18 cellular contexts compared by ENCODE assay signal in the genomic region with DNA sequence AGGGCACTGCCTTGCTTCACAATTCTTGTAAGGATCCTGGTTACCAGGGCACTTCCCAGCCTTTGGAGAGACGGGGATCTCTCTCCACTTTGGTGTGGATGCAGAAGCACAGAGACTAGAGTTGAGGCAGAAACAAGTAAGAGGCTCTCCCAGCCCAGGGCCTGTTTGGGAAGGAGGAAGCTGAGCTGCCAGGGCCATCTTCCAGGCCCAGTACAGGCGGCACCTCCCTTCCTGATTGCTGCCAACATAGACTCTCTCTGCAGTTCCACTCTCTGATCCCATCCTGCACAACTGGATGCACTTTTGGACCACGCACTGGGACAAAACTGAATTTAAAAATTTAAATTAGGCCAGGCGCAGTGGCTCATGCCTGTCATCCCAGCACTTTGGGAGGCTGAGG. TPM values are rescaled to one million over a fixed set of nuclear protein-coding genes. Genes with fewer than 3 reads are reported as not detected.
DNase-seq lines count a peak whose midpoint lies in the region; ATAC-seq, FAIRE-seq and TF ChIP-seq lines count a peak whose summit lies in the region.
"Had no signal": no experiment of that assay in that cellular context is flagged by ENCODE, and none has a peak within 500 bp of the region (broad histone marks: within the 10 kb centered on the region; RNA-seq: fewer than 3 reads in every experiment).

No MANE protein-coding gene starts in this region.

- DNase-seq in DND-41 (no peak), K562 (ENCODE audit: extremely low read depth in 1 of 4, low spot score in 3 of 4) (no peak), right cardiac atrium (no peak), substantia nigra (lab: John Stamatoyannopoulos, UW) (peak in 3 of 49 donors; percentile 17 to 22 (median 18)), neural progenitor cell (ENCODE audit: low spot score) (no peak), WTC11 (ENCODE audit: low spot score) (no peak), germinal center (ENCODE audit: low spot score) (no peak)
- DNase-seq in activated CD4-positive, CD25-positive, alpha-beta regulatory T cell treated with anti-CD3 and anti-CD28 coated beads, Interleukin-2, amount 50 U/mL, for 72 hours: no peak
- DNase-seq: activated naive CD4-positive, alpha-beta T cell treated with Interleukin-2 at 50 U/mL for 16 hours; foreskin keratinocyte; HCEC 1CT; NCI-H1092; NCI-H2081; NCI-H510A; ovary; small intestine; stimulated activated CD8-positive, alpha-beta memory T cell treated with anti-CD3 and anti-CD28 coated beads, Interleukin-4, amount 100 ng/mL, for 48 hours had no signal

- TF ChIP-seq CTCF in DND-41 (IDR thresholded peaks at IDR 0.05; ENCODE audit: borderline replicate concordance, extremely low read depth, low read length, poor library complexity, severe bottlenecking): no peak
- TF ChIP-seq CTCF in K562 (IDR thresholded peaks at IDR 0.05 in 2 of 3, conservative IDR thresholded peaks at IDR 0.05 in 1 of 3; ENCODE audit: insufficient read depth in 2 of 3, low read depth in 1 of 3, low read length in 3 of 3): no peak
- no peak for TF ChIP-seq CTCF in neural progenitor cell (IDR thresholded peaks at IDR 0.05)
- no peak for TF ChIP-seq CTCF in WTC11 (IDR thresholded peaks at IDR 0.05)

- H3K4me1 Mint-ChIP-seq in neural progenitor cell (peaks cover 43% of the 10 kb centered on the region), WTC11 (peaks cover 15% of the 10 kb centered on the region)

- no peak for TF ChIP-seq POLR2A in K562 (conservative IDR thresholded peaks at IDR 0.05)

- H4K20me1 ChIP-seq in DND-41 (ENCODE audit: insufficient read depth, low read length) (no peaks in the 10 kb centered on the region), K562 (replicated peaks; ENCODE audit: control insufficient read depth, insufficient read depth, low read length) (no peaks in the 10 kb centered on the region), neural progenitor cell (ENCODE audit: low read depth) (no peaks in the 10 kb centered on the region)

- ATAC-seq in DND-41 (ENCODE audit: insufficient read depth, low read depth): no peak
- ATAC-seq in K562: no peak
- ATAC-seq in right cardiac atrium: peak; percentile 52 to 55
- ATAC-seq in WTC11: no peak
- ATAC-seq: foreskin keratinocyte had no signal

- H3K4me3 ChIP-seq in DND-41 (ENCODE audit: low read depth in 1 of 2, low read length in 2 of 2) (no peak overlapping the region), K562 (no peak overlapping the region), right cardiac atrium (ENCODE audit: low read length) (no peak overlapping the region), neural progenitor cell (no peak overlapping the region)
- H3K4me3 ChIP-seq: ovary, tibial artery had no signal

- H3K36me3 ChIP-seq in DND-41 (ENCODE audit: insufficient read depth, low read length) (no peaks in the 10 kb centered on the region), K562 (ENCODE audit: control insufficient read depth, insufficient read depth, low read length) (no peaks in the 10 kb centered on the region), neural progenitor cell (no peaks in the 10 kb centered on the region)
- H3K36me3 ChIP-seq: ovary, tibial artery had no signal

- no TSS peak for BruUV-seq in K562 (replicated peaks; lab: Mats Ljungman, UMichigan)

- peak overlapping the region; percentile 62 for H3K27ac ChIP-seq in DND-41 (ENCODE audit: low read length)
- H3K27ac ChIP-seq in K562 (ENCODE audit: extremely low read depth, low read depth, low read length): no peak overlapping the region
- H3K27ac ChIP-seq in right cardiac atrium (ENCODE audit: low read length): peak overlapping the region; percentile 17
- peak overlapping the region; percentile 4 for H3K27ac ChIP-seq in substantia nigra (ENCODE audit: low read depth, low read length, poor library complexity, severe bottlenecking)
- no peak overlapping the region for H3K27ac ChIP-seq in neural progenitor cell
- H3K27ac ChIP-seq: foreskin keratinocyte, ovary, tibial artery had no signal

- H3K4me3 Mint-ChIP-seq in neural progenitor cell (no peak overlapping the region), WTC11 (no peak overlapping the region)

- no peak for TF ChIP-seq RAD21 in K562 (CRISPR knock-in tag; conservative IDR thresholded peaks at IDR 0.05 in 1 of 2, IDR thresholded peaks at IDR 0.05 in 1 of 2)

- no peaks in the 10 kb centered on the region for H3K9me3 ChIP-seq in DND-41 (ENCODE audit: insufficient read depth, low read length, severe bottlenecking)
- no peaks in the 10 kb centered on the region for H3K9me3 ChIP-seq in K562 (replicated peaks; ENCODE audit: control insufficient read depth, insufficient read depth, low read depth, low read length)
- H3K9me3 ChIP-seq in right cardiac atrium (ENCODE audit: control insufficient read depth, low read length): no peaks in the 10 kb centered on the region
- no peaks in the 10 kb centered on the region for H3K9me3 ChIP-seq in neural progenitor cell (ENCODE audit: low read depth)
- H3K9me3 ChIP-seq: ovary, tibial artery had no signal

- in situ Hi-C loops in K562 (cut with MboI): no loop called here

- no peaks in the 10 kb centered on the region for H3K9me1 ChIP-seq in K562 (ENCODE audit: control insufficient read depth, insufficient read depth, low read length)

- POLR2A ChIA-PET in K562 (lab: Yijun Ruan, JAX): no interaction called here
- POLR2A ChIA-PET in WTC11 (lab: Charles Lee): no interaction called here

- H3F3A ChIP-seq in neural progenitor cell (ENCODE audit: low read depth): peaks cover 31% of the 10 kb centered on the region

- H3K79me2 ChIP-seq in DND-41 (ENCODE audit: insufficient read depth, low read length) (no peaks in the 10 kb centered on the region), K562 (ENCODE audit: control insufficient read depth, insufficient read depth, low read length) (no peaks in the 10 kb centered on the region), neural progenitor cell (ENCODE audit: low read depth) (no peaks in the 10 kb centered on the region)

- FAIRE-seq in K562 (lab: Jason Lieb, UNC): no peak
- FAIRE-seq: small intestine had no signal

- H3K27me3 ChIP-seq in DND-41 (ENCODE audit: insufficient read depth, low read length, poor library complexity): no peaks in the 10 kb centered on the region
- no peaks in the 10 kb centered on the region for H3K27me3 ChIP-seq in K562 (ENCODE audit: control insufficient read depth in 2 of 2, insufficient read depth in 2 of 2, low read length in 2 of 2)
- H3K27me3 ChIP-seq in right cardiac atrium (ENCODE audit: control insufficient read depth, insufficient read depth): no peaks in the 10 kb centered on the region
- H3K27me3 ChIP-seq in neural progenitor cell: no peaks in the 10 kb centered on the region
- H3K27me3 ChIP-seq: ovary had no signal

- no peak overlapping the region for H3K9ac ChIP-seq in DND-41 (ENCODE audit: low read depth, low read length)
- no peak overlapping the region for H3K9ac ChIP-seq in K562 (ENCODE audit: insufficient read depth in 1 of 2, low read depth in 2 of 2, low read length in 2 of 2)
- no peak overlapping the region for H3K9ac ChIP-seq in neural progenitor cell

- intact Hi-C loops in K562 (cut with micrococcal nuclease): no loop called here
- intact Hi-C loops in right cardiac atrium (cut with DNase I): no loop called here

- H3K27ac Mint-ChIP-seq in neural progenitor cell: no peak overlapping the region
- no peak overlapping the region for H3K27ac Mint-ChIP-seq in WTC11

- TF ChIP-seq EP300 in K562 (IDR thresholded peaks at IDR 0.05; ENCODE audit: low read length): no peak

- CTCF ChIA-PET in K562 (lab: Yijun Ruan, JAX; ENCODE audit: low intra/inter-chr PET ratio) (no interaction called here), WTC11 (lab: Charles Lee) (interaction anchor here (1.4 kb wide), 1 partner anchor 62 kb away, joined by 4 read pairs; no protein-coding TSS in a partner anchor)

- H3K9me3 Mint-ChIP-seq in neural progenitor cell: no peaks in the 10 kb centered on the region
- H3K9me3 Mint-ChIP-seq in WTC11: no peaks in the 10 kb centered on the region

- 91% methylated on average over 3 of the region's 4 CpGs for WGBS in K562 (ENCODE audit: insufficient coverage, low coverage, missing lambda C conversion rate)
- WGBS in right cardiac atrium: 83% methylated on average over 4 of the region's 4 CpGs

- no peaks in the 10 kb centered on the region for H3K36me3 Mint-ChIP-seq in neural progenitor cell
- no peaks in the 10 kb centered on the region for H3K36me3 Mint-ChIP-seq in WTC11

- H2AFZ ChIP-seq in DND-41 (ENCODE audit: low read depth, low read length) (peak overlapping the region; percentile 44; the same call in 1 of the 2 replicates), K562 (ENCODE audit: low read depth, low read length) (0 out of 2 replicates have a peak overlapping the region, but pooled peaks have one; percentile 22), neural progenitor cell (replicated peaks) (no peak overlapping the region)

- H3K4me2 ChIP-seq in DND-41 (ENCODE audit: insufficient read depth, low read length) (no peak overlapping the region), K562 (ENCODE audit: insufficient read depth, low read length) (no peak overlapping the region), neural progenitor cell (no peak overlapping the region)

- H3K27me3 Mint-ChIP-seq in neural progenitor cell (ENCODE audit: insufficient read depth, low read depth) (peaks cover 7% of the 10 kb centered on the region), WTC11 (ENCODE audit: low read depth) (no peaks in the 10 kb centered on the region; the same call in 1 of the 2 replicates)

- H3K4me1 ChIP-seq in DND-41 (ENCODE audit: insufficient read depth, low read length) (peaks cover 25% of the 10 kb centered on the region), K562 (replicated peaks in 1 of 2; ENCODE audit: control insufficient read depth in 2 of 2, insufficient read depth in 2 of 2, low read length in 2 of 2) (peaks cover 12 to 16% of the 10 kb centered on the region in 2 experiments), right cardiac atrium (ENCODE audit: control insufficient read depth, insufficient read depth, low read length) (no peaks in the 10 kb centered on the region), neural progenitor cell (peaks cover 45% of the 10 kb centered on the region)
- H3K4me1 ChIP-seq: foreskin keratinocyte, tibial artery had no signal

RNA-seq across cellular contexts. Expression of gene NRROS, which starts 16.1 kb away (rescaled TPM):
- 7.2 and 22.0 TPM in 2 replicates for total RNA-seq in K562 (2011; cell fraction: chromatin; rRNA removed; ENCODE audit: low replicate concordance)
- total RNA-seq in K562 (2011; cell fraction: nucleolus; rRNA removed): 15.8 and 20.0 TPM in 2 replicates
- total RNA-seq in K562 (2011; cell fraction: nucleoplasm; rRNA removed): 8.9 and 10.3 TPM in 2 replicates
- total RNA-seq in K562 (2014; rRNA removed) (4.6 and 6.9 TPM in 2 replicates), K562 (2014; rRNA removed; fragmentation: Illumina TruSeq; extraction: Trizol) (1.2 and 2.1 TPM in 2 replicates), K562 (2015; rRNA removed; fragmentation: Illumina TruSeq; extraction: Trizol) (3.7 and 3.8 TPM in 2 replicates), K562 (2021) (13.0 and 13.8 TPM in 2 replicates), right cardiac atrium (1 to 10 TPM; 3.3 to 4.5 (median 3.6) TPM), neural progenitor cell (ENCODE audit: low replicate concordance) (0.58 and 1.7 TPM in 2 replicates), WTC11 (2021) (3.1 to 5.1 TPM (median 4.9 TPM) in 3 replicates)
- polyA plus RNA-seq in K562 (2011; rRNA removed) (2.2 and 7.1 TPM in 2 replicates), K562 (2014; fragmentation: Illumina TruSeq; extraction: Trizol) (5.4 and 8.9 TPM in 2 replicates), K562 (2014; fragmentation: Nextera tagmentation; extraction: Ambion mirVana) (under 1 TPM; 0.34 to 0.35 TPM), K562 (2014; rRNA removed) (4.6 and 6.4 TPM in 2 replicates), right cardiac atrium (2.2 TPM)
- polyA plus RNA-seq in K562 (2011; cell fraction: cytosol; rRNA removed): 2.7 and 5.0 TPM in 2 replicates
- 5.4 and 8.2 TPM in 2 replicates for polyA plus RNA-seq in K562 (2011; cell fraction: nucleus; rRNA removed)
- polyA plus RNA-seq in K562 (2012): 16.4 and 25.4 TPM in 2 replicates
- polyA minus RNA-seq in K562 (2011; rRNA and poly(A)+ RNA removed): 3.0 and 3.7 TPM in 2 replicates
- 5.2 and 6.3 TPM in 2 replicates for polyA minus RNA-seq in K562 (2011; cell fraction: cytosol; rRNA and poly(A)+ RNA removed)
- 2.1 and 4.6 TPM in 2 replicates for polyA minus RNA-seq in K562 (2011; cell fraction: nucleus; rRNA and poly(A)+ RNA removed)

RNA-seq across cellular contexts. Expression of gene FBXO45, which starts 54.9 kb away (rescaled TPM):
- total RNA-seq in K562 (2011; cell fraction: chromatin; rRNA removed; ENCODE audit: low replicate concordance): 9.1 and 31.6 TPM in 2 replicates
- total RNA-seq in K562 (2011; cell fraction: nucleolus; rRNA removed): 6.2 and 7.5 TPM in 2 replicates
- total RNA-seq in K562 (2011; cell fraction: nucleoplasm; rRNA removed): 11.7 and 16.8 TPM in 2 replicates
- total RNA-seq in K562 (2014; rRNA removed) (25.4 and 28.9 TPM in 2 replicates), K562 (2014; rRNA removed; fragmentation: Illumina TruSeq; extraction: Trizol) (52.8 and 56.1 TPM in 2 replicates), K562 (2015; rRNA removed; fragmentation: Illumina TruSeq; extraction: Trizol) (41.0 and 44.3 TPM in 2 replicates), K562 (2021) (33.3 and 37.0 TPM in 2 replicates), right cardiac atrium (1 to 10 TPM; 4.9 to 7.6 (median 6.9) TPM), neural progenitor cell (ENCODE audit: low replicate concordance) (14.4 and 23.1 TPM in 2 replicates), WTC11 (2021) (15.0 to 16.1 TPM (median 15.4 TPM) in 3 replicates)
- polyA plus RNA-seq in K562 (2011; rRNA removed) (25.7 and 38.6 TPM in 2 replicates), K562 (2014; fragmentation: Illumina TruSeq; extraction: Trizol) (31.9 and 39.7 TPM in 2 replicates), K562 (2014; fragmentation: Nextera tagmentation; extraction: Ambion mirVana) (10 to 100 TPM; 15.2 to 17.2 TPM), K562 (2014; rRNA removed) (26.5 and 28.3 TPM in 2 replicates), right cardiac atrium (3.0 TPM)
- 6.1 and 11.0 TPM in 2 replicates for polyA plus RNA-seq in K562 (2011; cell fraction: cytosol; rRNA removed)
- 5.6 and 8.1 TPM in 2 replicates for polyA plus RNA-seq in K562 (2011; cell fraction: nucleus; rRNA removed)
- 17.9 and 26.4 TPM in 2 replicates for polyA plus RNA-seq in K562 (2012)
- 48.5 and 48.9 TPM in 2 replicates for polyA minus RNA-seq in K562 (2011; rRNA and poly(A)+ RNA removed)
- 12.7 and 16.2 TPM in 2 replicates for polyA minus RNA-seq in K562 (2011; cell fraction: cytosol; rRNA and poly(A)+ RNA removed)
- polyA minus RNA-seq in K562 (2011; cell fraction: nucleus; rRNA and poly(A)+ RNA removed): 4.3 and 6.6 TPM in 2 replicates

RNA-seq across cellular contexts. Expression of gene WDR53, which starts 55.0 kb away (rescaled TPM):
- total RNA-seq in K562 (2011; cell fraction: chromatin; rRNA removed; ENCODE audit: low replicate concordance): 12.4 and 21.6 TPM in 2 replicates
- total RNA-seq in K562 (2011; cell fraction: nucleolus; rRNA removed): 5.2 and 8.3 TPM in 2 replicates
- 10.3 and 12.6 TPM in 2 replicates for total RNA-seq in K562 (2011; cell fraction: nucleoplasm; rRNA removed)
- total RNA-seq in K562 (2014; rRNA removed) (10.9 and 13.0 TPM in 2 replicates), K562 (2014; rRNA removed; fragmentation: Illumina TruSeq; extraction: Trizol) (20.9 and 23.9 TPM in 2 replicates), K562 (2015; rRNA removed; fragmentation: Illumina TruSeq; extraction: Trizol) (19.3 and 19.6 TPM in 2 replicates), K562 (2021) (14.6 and 15.9 TPM in 2 replicates), right cardiac atrium (10 to 100 TPM in 2 of 4 donors, 1 to 10 TPM in 2; 8.3 to 10.2 (median 9.6) TPM), neural progenitor cell (ENCODE audit: low replicate concordance) (9.3 and 9.7 TPM in 2 replicates), WTC11 (2021) (20.0 to 21.4 TPM (median 21.1 TPM) in 3 replicates)
- polyA plus RNA-seq in K562 (2011; rRNA removed) (11.6 and 16.7 TPM in 2 replicates), K562 (2014; fragmentation: Illumina TruSeq; extraction: Trizol) (21.9 and 22.2 TPM in 2 replicates), K562 (2014; fragmentation: Nextera tagmentation; extraction: Ambion mirVana) (10 to 100 TPM; 21.6 to 34.5 TPM), K562 (2014; rRNA removed) (21.4 and 23.8 TPM in 2 replicates), right cardiac atrium (10.3 TPM)
- 6.0 and 10.4 TPM in 2 replicates for polyA plus RNA-seq in K562 (2011; cell fraction: cytosol; rRNA removed)
- polyA plus RNA-seq in K562 (2011; cell fraction: nucleus; rRNA removed): 6.8 and 8.3 TPM in 2 replicates
- polyA plus RNA-seq in K562 (2012): 14.7 and 19.2 TPM in 2 replicates
- polyA minus RNA-seq in K562 (2011; rRNA and poly(A)+ RNA removed): 16.8 and 17.7 TPM in 2 replicates
- polyA minus RNA-seq in K562 (2011; cell fraction: cytosol; rRNA and poly(A)+ RNA removed): 4.5 and 4.8 TPM in 2 replicates
- polyA minus RNA-seq in K562 (2011; cell fraction: nucleus; rRNA and poly(A)+ RNA removed): 2.6 and 3.2 TPM in 2 replicates

Comparison
In these comparisons a context has a peak if more than half of its experiments do, and no peak if none do; other contexts are left out.
1. ATAC-seq: peak in right cardiac atrium (2 of 2); none in DND-41 (single experiment), K562 (single experiment) and WTC11 (single experiment).
2. H3K27ac ChIP-seq: peak in DND-41 (single experiment), right cardiac atrium (single experiment) and substantia nigra (single experiment); none in K562 (single experiment) and neural progenitor cell (single experiment).